14 cellular contexts compared by ENCODE assay signal in the genomic region with DNA sequence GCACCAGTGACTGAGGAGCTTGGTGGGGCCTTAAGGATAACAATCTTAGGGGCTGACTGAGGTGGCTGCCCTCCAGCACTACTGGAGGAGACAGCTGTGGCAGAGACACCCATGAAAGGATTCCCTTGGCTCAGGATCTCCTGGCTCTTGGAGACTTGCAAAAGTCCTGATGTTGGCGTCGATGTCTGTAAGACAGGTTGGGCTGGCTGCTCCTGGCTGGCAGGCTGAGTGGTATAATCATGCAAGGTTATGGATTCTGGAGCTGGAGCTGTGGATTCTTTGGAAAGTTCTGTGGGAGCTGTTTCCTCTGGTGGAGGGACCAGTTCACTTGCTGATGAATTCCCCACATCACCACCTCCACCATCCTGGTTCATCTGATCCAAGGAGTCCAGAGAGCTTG. TPM values are rescaled to one million over a fixed set of nuclear protein-coding genes. Genes with fewer than 3 reads are reported as not detected.
A peak's percentile ranks its signal among the peaks of the same experiment; 100 is the strongest.
DNase-seq lines count a peak whose midpoint lies in the region; ATAC-seq and TF ChIP-seq lines count a peak whose summit lies in the region.
"Had no signal": no experiment of that assay in that cellular context is flagged by ENCODE, and none has a peak within 500 bp of the region (broad histone marks: within the 10 kb centered on the region; RNA-seq: fewer than 3 reads in every experiment).

No MANE protein-coding gene starts in this region.

- no CpG with 5 or more reads among the region's 2 CpGs for WGBS in IMR-90 (ENCODE audit: extremely low coverage in 2 of 2, insufficient read length in 1 of 2), 2 experiments
- WGBS in mesenchymal stem cell = 94% methylated on average over 2 of the region's 2 CpGs

- peak overlapping the region; percentile 12 for H3K27ac Mint-ChIP-seq in activated naive CD4-positive, alpha-beta T cell treated with anti-CD3 and anti-CD28 coated beads, Interleukin-2, amount 50 U/mL, for 24 hours
- no peak overlapping the region for H3K27ac Mint-ChIP-seq in activated naive CD4-positive, alpha-beta T cell treated with anti-CD3 and anti-CD28 coated beads for 36 hours
- H3K27ac Mint-ChIP-seq in activated CD4-positive, alpha-beta T cell treated with anti-CD3 and anti-CD28 coated beads, Interleukin-2, amount 10 ng/mL, durations not matched to agents 24 days and 14 days = no peak overlapping the region
- H3K27ac Mint-ChIP-seq: B cell; CD4-positive, alpha-beta T cell had no signal

- dilution Hi-C loops in IMR-90 (cut with HindIII; ENCODE audit: low sequenced_read_pairs, unreplicated experiment) = no loop called here

- no peak overlapping the region for H2AK9ac ChIP-seq in IMR-90 (replicated peaks; ENCODE audit: low read depth, low read length, poor library complexity)

- ATAC-seq in IMR-90 (ENCODE audit: low read depth) = no peak

- in situ Hi-C loops in IMR-90 (cut with MboI; ENCODE audit: low sequenced_read_pairs) = no loop called here

- H3K4me1 Mint-ChIP-seq in activated naive CD4-positive, alpha-beta T cell treated with anti-CD3 and anti-CD28 coated beads, Interleukin-2, amount 50 U/mL, for 24 hours = peaks cover 41% of the 10 kb centered on the region
- H3K4me1 Mint-ChIP-seq in activated naive CD4-positive, alpha-beta T cell treated with anti-CD3 and anti-CD28 coated beads for 36 hours (ENCODE audit: low read depth) = peaks cover 32% of the 10 kb centered on the region
- H3K4me1 Mint-ChIP-seq in activated CD4-positive, alpha-beta T cell treated with anti-CD3 and anti-CD28 coated beads, Interleukin-2, amount 10 ng/mL, durations not matched to agents 24 days and 14 days = peaks cover 22% of the 10 kb centered on the region

- no peak overlapping the region for H3K4me3 Mint-ChIP-seq in activated naive CD4-positive, alpha-beta T cell treated with anti-CD3 and anti-CD28 coated beads, Interleukin-2, amount 50 U/mL, for 24 hours
- no peak overlapping the region for H3K4me3 Mint-ChIP-seq in activated naive CD4-positive, alpha-beta T cell treated with anti-CD3 and anti-CD28 coated beads for 36 hours
- H3K4me3 Mint-ChIP-seq in activated CD4-positive, alpha-beta T cell treated with anti-CD3 and anti-CD28 coated beads, Interleukin-2, amount 10 ng/mL, durations not matched to agents 24 days and 14 days = no peak overlapping the region
- H3K4me3 Mint-ChIP-seq: B cell; CD4-positive, alpha-beta T cell had no signal

- peaks cover 19% of the 10 kb centered on the region for H4K20me1 ChIP-seq in IMR-90 (ENCODE audit: insufficient read depth, low read length)

- no peak for TF ChIP-seq RAD21 in IMR-90 (IDR thresholded peaks at IDR 0.05; ENCODE audit: low read length)

- no peaks in the 10 kb centered on the region for H3K9me3 Mint-ChIP-seq in activated naive CD4-positive, alpha-beta T cell treated with anti-CD3 and anti-CD28 coated beads, Interleukin-2, amount 50 U/mL, for 24 hours
- H3K9me3 Mint-ChIP-seq in activated naive CD4-positive, alpha-beta T cell treated with anti-CD3 and anti-CD28 coated beads for 36 hours = no peaks in the 10 kb centered on the region
- no peaks in the 10 kb centered on the region for H3K9me3 Mint-ChIP-seq in activated CD4-positive, alpha-beta T cell treated with anti-CD3 and anti-CD28 coated beads, Interleukin-2, amount 10 ng/mL, durations not matched to agents 24 days and 14 days
- H3K9me3 Mint-ChIP-seq: CD4-positive, alpha-beta T cell had no signal

- no peak overlapping the region for H2BK12ac ChIP-seq in mesenchymal stem cell (ENCODE audit: low read length in 2 of 2)

- intact Hi-C loops in activated naive CD4-positive, alpha-beta T cell treated with anti-CD3 and anti-CD28 coated beads for 36 hours (cut with micrococcal nuclease) = no loop called here
- intact Hi-C loops in IMR-90 (cut with micrococcal nuclease) = loop anchor here (5.0 kb wide), 1 partner anchor 34 kb away; no protein-coding TSS in a partner anchor
- intact Hi-C loops in activated CD4-positive, alpha-beta T cell treated with anti-CD3 and anti-CD28 coated beads, Interleukin-2, amount 10 ng/mL, durations not matched to agents 24 days and 14 days (cut with micrococcal nuclease) = no loop called here

- no peak overlapping the region for H3K56ac ChIP-seq in IMR-90 (ENCODE audit: extremely low read depth, insufficient read depth, low read length)

- no peak overlapping the region for H2BK120ac ChIP-seq in IMR-90 (ENCODE audit: low read depth, low read length)
- H2BK120ac ChIP-seq in mesenchymal stem cell (ENCODE audit: low read depth, low read length) = no peak overlapping the region

- H3K14ac ChIP-seq in IMR-90 (replicated peaks; ENCODE audit: low read depth, low read length) (no peak overlapping the region), mesenchymal stem cell (ENCODE audit: low read length in 2 of 2) (no peak overlapping the region)

- no peak overlapping the region for H3K18ac ChIP-seq in IMR-90 (ENCODE audit: low read depth, low read length)
- no peak overlapping the region for H3K18ac ChIP-seq in mesenchymal stem cell (ENCODE audit: low read depth in 1 of 2, low read length in 2 of 2)

- H3K79me1 ChIP-seq in IMR-90 (ENCODE audit: low read depth in 1 of 2, low read length in 2 of 2) (peaks cover 36 to 48% of the 10 kb centered on the region in 2 experiments), mesenchymal stem cell (replicated peaks; ENCODE audit: low read length, poor library complexity, severe bottlenecking) (peaks cover 30% of the 10 kb centered on the region)

- no peak for DNase-seq in activated naive CD4-positive, alpha-beta T cell treated with anti-CD3 and anti-CD28 coated beads for 36 hours
- DNase-seq in IMR-90 = no peak
- no peak for DNase-seq in mesenchymal stem cell
- no peak for DNase-seq in activated CD4-positive, alpha-beta T cell treated with anti-CD3 and anti-CD28 coated beads, Interleukin-2, amount 10 ng/mL, durations not matched to agents 24 days and 14 days
- no peak for DNase-seq in NCI-H2029 treated with DMSO at 0.1 percent for 48 hours (lab: John Stamatoyannopoulos, UW)
- DNase-seq in T-helper 1 cell = no peak
- DNase-seq: Caco-2; CD4-positive, alpha-beta T cell; GM23248 had no signal

- no peaks in the 10 kb centered on the region for H3K9me3 ChIP-seq in IMR-90 (ENCODE audit: control insufficient read depth, insufficient read depth, low read length)
- no peaks in the 10 kb centered on the region for H3K9me3 ChIP-seq in mesenchymal stem cell (ENCODE audit: control insufficient read depth, low read length)
- H3K9me3 ChIP-seq: BLaER1 treated with 17β-estradiol and CSF1 and Interleukin-3, amounts not matched to agents 10 nM and 100 nM; Caco-2; HAP-1 had no signal

- H4K8ac ChIP-seq in IMR-90 (ENCODE audit: low read depth in 2 of 2, low read length in 2 of 2) = no peak overlapping the region
- H4K8ac ChIP-seq in mesenchymal stem cell (ENCODE audit: low read length) = peak overlapping the region; percentile 23

- no peak overlapping the region for H2BK20ac ChIP-seq in IMR-90 (ENCODE audit: low read depth, low read length)

- H3K9me1 ChIP-seq in IMR-90 (ENCODE audit: insufficient read depth, low read length) = peaks cover 19% of the 10 kb centered on the region; the same call in 1 of the 2 replicates

- H3K36me3 Mint-ChIP-seq in activated naive CD4-positive, alpha-beta T cell treated with anti-CD3 and anti-CD28 coated beads, Interleukin-2, amount 50 U/mL, for 24 hours = peaks cover 12% of the 10 kb centered on the region
- H3K36me3 Mint-ChIP-seq in activated naive CD4-positive, alpha-beta T cell treated with anti-CD3 and anti-CD28 coated beads for 36 hours (ENCODE audit: low read depth) = peaks cover 32% of the 10 kb centered on the region
- peaks cover 63% of the 10 kb centered on the region for H3K36me3 Mint-ChIP-seq in activated CD4-positive, alpha-beta T cell treated with anti-CD3 and anti-CD28 coated beads, Interleukin-2, amount 10 ng/mL, durations not matched to agents 24 days and 14 days (ENCODE audit: low read depth)

- POLR2A ChIA-PET in IMR-90 (lab: Charles Lee; ENCODE audit: unreplicated experiment) = no interaction called here

- TF ChIP-seq CTCF in C4-2B (conservative IDR thresholded peaks at IDR 0.05) (no peak), IMR-90 (conservative IDR thresholded peaks at IDR 0.05; ENCODE audit: low read depth, low read length) (no peak)

- no peak for TF ChIP-seq POLR2A in IMR-90 (IDR thresholded peaks at IDR 0.05; ENCODE audit: low read depth, low read length)

- no peak overlapping the region for H2AFZ ChIP-seq in IMR-90 (replicated peaks; ENCODE audit: low read length, poor library complexity)
- no peak overlapping the region for H2AFZ ChIP-seq in mesenchymal stem cell (ENCODE audit: low read depth, low read length)
- H2AFZ ChIP-seq: GM23248 had no signal

- H2AK5ac ChIP-seq in IMR-90 (ENCODE audit: low read depth, low read length) = no peak overlapping the region
- no peak overlapping the region for H2AK5ac ChIP-seq in mesenchymal stem cell (ENCODE audit: low read length, severe bottlenecking)

- TSS peak; percentile 63 for BruUV-seq in IMR-90 (replicated peaks; lab: Mats Ljungman, UMichigan)

- H3K4me2 ChIP-seq in IMR-90 (ENCODE audit: low read depth, low read length) (no peak overlapping the region), mesenchymal stem cell (ENCODE audit: low read length, poor library complexity, severe bottlenecking) (no peak overlapping the region)
- H3K4me2 ChIP-seq: BLaER1 treated with 17β-estradiol and CSF1 and Interleukin-3, amounts not matched to agents 10 nM and 100 nM had no signal

- H3K27ac ChIP-seq in C4-2B (peak overlapping the region; percentile 9; the same call in 1 of the 2 replicates), IMR-90 (ENCODE audit: insufficient read depth, low read length) (no peak overlapping the region), mesenchymal stem cell (ENCODE audit: low read length, poor library complexity, severe bottlenecking) (no peak overlapping the region)
- H3K27ac ChIP-seq: BLaER1 treated with 17β-estradiol and CSF1 and Interleukin-3, amounts not matched to agents 10 nM and 100 nM; GM23248 had no signal

- CTCF ChIA-PET in activated naive CD4-positive, alpha-beta T cell treated with anti-CD3 and anti-CD28 coated beads for 36 hours (lab: Charles Lee) = interaction anchor here (0.6 kb wide), 3 partner anchors 14 to 43 kb away, joined by 3 to 4 read pairs (median 3); no protein-coding TSS in a partner anchor
- CTCF ChIA-PET in IMR-90 (lab: Yijun Ruan, JAX) = no interaction called here

- H2BK15ac ChIP-seq in IMR-90 (ENCODE audit: low read depth, low read length) (no peak overlapping the region), mesenchymal stem cell (ENCODE audit: low read depth, poor library complexity, severe bottlenecking) (no peak overlapping the region)

- H3K4ac ChIP-seq in IMR-90 (ENCODE audit: low read depth, low read length) (no peak overlapping the region), mesenchymal stem cell (ENCODE audit: low read depth in 1 of 2, low read length in 2 of 2) (no peak overlapping the region)

- H3K9ac ChIP-seq in IMR-90 (ENCODE audit: low read depth, low read length) (no peak overlapping the region), mesenchymal stem cell (ENCODE audit: low read length) (no peak overlapping the region)
- H3K9ac ChIP-seq: BLaER1 treated with 17β-estradiol and CSF1 and Interleukin-3, amounts not matched to agents 10 nM and 100 nM; GM23248 had no signal

- H3K27me3 Mint-ChIP-seq in activated naive CD4-positive, alpha-beta T cell treated with anti-CD3 and anti-CD28 coated beads, Interleukin-2, amount 50 U/mL, for 24 hours = no peaks in the 10 kb centered on the region
- no peaks in the 10 kb centered on the region for H3K27me3 Mint-ChIP-seq in activated naive CD4-positive, alpha-beta T cell treated with anti-CD3 and anti-CD28 coated beads for 36 hours (ENCODE audit: low read depth)
- H3K27me3 Mint-ChIP-seq in activated CD4-positive, alpha-beta T cell treated with anti-CD3 and anti-CD28 coated beads, Interleukin-2, amount 10 ng/mL, durations not matched to agents 24 days and 14 days = no peaks in the 10 kb centered on the region
- H3K27me3 Mint-ChIP-seq: B cell; CD4-positive, alpha-beta T cell had no signal

- H3K27me3 ChIP-seq in IMR-90 (ENCODE audit: control insufficient read depth, insufficient read depth, low read length) (no peaks in the 10 kb centered on the region), mesenchymal stem cell (ENCODE audit: control insufficient read depth in 1 of 2, insufficient read depth in 1 of 2, low read length in 2 of 2) (no peaks in the 10 kb centered on the region)
- H3K27me3 ChIP-seq: BLaER1 treated with 17β-estradiol and CSF1 and Interleukin-3, amounts not matched to agents 10 nM and 100 nM had no signal

- no peak overlapping the region for H4K91ac ChIP-seq in IMR-90 (ENCODE audit: insufficient read depth, low read depth, low read length)
- no peak overlapping the region for H4K91ac ChIP-seq in mesenchymal stem cell (ENCODE audit: low read length)

- H3K23ac ChIP-seq in IMR-90 (ENCODE audit: low read depth, low read length) = no peak overlapping the region
- H3K23ac ChIP-seq in mesenchymal stem cell (ENCODE audit: low read length in 2 of 2) = no peak overlapping the region

- no peak overlapping the region for H4K5ac ChIP-seq in IMR-90 (ENCODE audit: low read depth, low read length)

- no peak overlapping the region for H2BK5ac ChIP-seq in IMR-90 (ENCODE audit: low read depth, low read length, poor library complexity, severe bottlenecking)
- no peak overlapping the region for H2BK5ac ChIP-seq in mesenchymal stem cell (ENCODE audit: low read depth, low read length, poor library complexity, severe bottlenecking)

- H3K4me1 ChIP-seq in IMR-90 (ENCODE audit: control insufficient read depth, insufficient read depth, low read length) (no peaks in the 10 kb centered on the region), mesenchymal stem cell (ENCODE audit: control insufficient read depth, insufficient read depth, low read depth, low read length) (no peaks in the 10 kb centered on the region)

- H3K4me3 ChIP-seq in IMR-90 (ENCODE audit: insufficient read depth, low read depth, low read length) = no peak overlapping the region
- H3K4me3 ChIP-seq in mesenchymal stem cell (ENCODE audit: insufficient read depth in 1 of 2, low read depth in 1 of 2, low read length in 2 of 2) = no peak overlapping the region
- H3K4me3 ChIP-seq: BLaER1 treated with 17β-estradiol and CSF1 and Interleukin-3, amounts not matched to agents 10 nM and 100 nM; GM23248; HAP-1 had no signal

- peaks cover 39% of the 10 kb centered on the region for H3K36me3 ChIP-seq in IMR-90 (ENCODE audit: control insufficient read depth, insufficient read depth, low read length)
- H3K36me3 ChIP-seq in mesenchymal stem cell (ENCODE audit: control insufficient read depth in 1 of 2, insufficient read depth in 2 of 2, low read depth in 1 of 2, low read length in 2 of 2) = peaks cover 35 to 63% of the 10 kb centered on the region in 2 experiments

RNA-seq across cellular contexts. Expression of gene CHD8, which starts 24.8 kb away (rescaled TPM):
- total RNA-seq in activated naive CD4-positive, alpha-beta T cell treated with anti-CD3 and anti-CD28 coated beads for 36 hours = 10 to 100 TPM; 73.9 to 75.5 TPM
- total RNA-seq in IMR-90 (2012; rRNA removed) = 55.0 and 58.9 TPM in 2 replicates
- 32.1 and 32.4 TPM in 2 replicates for polyA plus RNA-seq in IMR-90 (2012; rRNA removed)
- polyA plus RNA-seq in IMR-90 (2012; cell fraction: cytosol; rRNA removed) = 14.0 and 14.9 TPM in 2 replicates
- polyA plus RNA-seq in IMR-90 (2012; cell fraction: nucleus; rRNA removed; ENCODE audit: low replicate concordance) = 84.8 and 93.3 TPM in 2 replicates
- 35.7 TPM for polyA plus RNA-seq in mesenchymal stem cell (2013, experiment 1 of 2)
- polyA plus RNA-seq in mesenchymal stem cell (2013, experiment 2 of 2) = 31.6 TPM
- total RNA-seq in activated CD4-positive, alpha-beta T cell treated with anti-CD3 and anti-CD28 coated beads, Interleukin-2, amount 10 ng/mL, durations not matched to agents 24 days and 14 days = 104 and 115 TPM in 2 replicates

RNA-seq across cellular contexts. Expression of gene RAB2B, which starts 45.6 kb away (rescaled TPM):
- 10 to 100 TPM; 20.5 to 21.4 TPM for total RNA-seq in activated naive CD4-positive, alpha-beta T cell treated with anti-CD3 and anti-CD28 coated beads for 36 hours
- 25.0 and 26.2 TPM in 2 replicates for total RNA-seq in IMR-90 (2012; rRNA removed)
- polyA plus RNA-seq in IMR-90 (2012; rRNA removed) = 13.7 and 17.1 TPM in 2 replicates
- 4.8 TPM in 2 replicates for polyA plus RNA-seq in IMR-90 (2012; cell fraction: cytosol; rRNA removed)
- 4.2 and 20.8 TPM in 2 replicates for polyA plus RNA-seq in IMR-90 (2012; cell fraction: nucleus; rRNA removed; ENCODE audit: low replicate concordance)
- polyA plus RNA-seq in mesenchymal stem cell (2013, experiment 1 of 2) = 21.3 TPM
- 20.2 TPM for polyA plus RNA-seq in mesenchymal stem cell (2013, experiment 2 of 2)
- total RNA-seq in activated CD4-positive, alpha-beta T cell treated with anti-CD3 and anti-CD28 coated beads, Interleukin-2, amount 10 ng/mL, durations not matched to agents 24 days and 14 days = 26.5 and 30.1 TPM in 2 replicates

RNA-seq across cellular contexts. Expression of gene TOX4, which starts 45.9 kb away (rescaled TPM):
- 10 to 100 TPM; 57.4 to 58.6 TPM for total RNA-seq in activated naive CD4-positive, alpha-beta T cell treated with anti-CD3 and anti-CD28 coated beads for 36 hours
- 26.7 and 31.7 TPM in 2 replicates for total RNA-seq in IMR-90 (2012; rRNA removed)
- polyA plus RNA-seq in IMR-90 (2012; rRNA removed) = 56.6 and 71.8 TPM in 2 replicates
- polyA plus RNA-seq in IMR-90 (2012; cell fraction: cytosol; rRNA removed) = 16.9 and 26.5 TPM in 2 replicates
- 52.6 and 68.4 TPM in 2 replicates for polyA plus RNA-seq in IMR-90 (2012; cell fraction: nucleus; rRNA removed; ENCODE audit: low replicate concordance)
- 61.3 TPM for polyA plus RNA-seq in mesenchymal stem cell (2013, experiment 1 of 2)
- 60.5 TPM for polyA plus RNA-seq in mesenchymal stem cell (2013, experiment 2 of 2)
- 75.9 and 82.8 TPM in 2 replicates for total RNA-seq in activated CD4-positive, alpha-beta T cell treated with anti-CD3 and anti-CD28 coated beads, Interleukin-2, amount 10 ng/mL, durations not matched to agents 24 days and 14 days

RNA-seq across cellular contexts. Expression of gene SUPT16H, which starts 47.3 kb away (rescaled TPM):
- 100 to 1,000 TPM; 164 to 165 TPM for total RNA-seq in activated naive CD4-positive, alpha-beta T cell treated with anti-CD3 and anti-CD28 coated beads for 36 hours
- 103 and 134 TPM in 2 replicates for total RNA-seq in IMR-90 (2012; rRNA removed)
- 38.5 and 50.6 TPM in 2 replicates for polyA plus RNA-seq in IMR-90 (2012; rRNA removed)
- polyA plus RNA-seq in IMR-90 (2012; cell fraction: cytosol; rRNA removed) = 11.2 and 13.8 TPM in 2 replicates
- 8.0 and 42.0 TPM in 2 replicates for polyA plus RNA-seq in IMR-90 (2012; cell fraction: nucleus; rRNA removed; ENCODE audit: low replicate concordance)
- 49.3 TPM for polyA plus RNA-seq in mesenchymal stem cell (2013, experiment 1 of 2)
- polyA plus RNA-seq in mesenchymal stem cell (2013, experiment 2 of 2) = 48.4 TPM
- total RNA-seq in activated CD4-positive, alpha-beta T cell treated with anti-CD3 and anti-CD28 coated beads, Interleukin-2, amount 10 ng/mL, durations not matched to agents 24 days and 14 days = 170 and 174 TPM in 2 replicates
